8 cellular contexts compared by ENCODE assay signal in genomic region chr2:48589170-48589767, GRCh38. TPM values are rescaled to one million over a fixed set of nuclear protein-coding genes. Genes with fewer than 3 reads are reported as not detected.
DNase-seq lines count a peak whose midpoint lies in the region; ATAC-seq and TF ChIP-seq lines count a peak whose summit lies in the region.

No MANE protein-coding gene starts in this region.

- peaks cover 21% of the 10 kb centered on the region for H3K4me1 Mint-ChIP-seq in GM23338
- peaks cover 0 to 5% of the 10 kb centered on the region in 2 donors for H3K4me1 Mint-ChIP-seq in natural killer cell treated with Interleukin-12 subunit alpha and Interleukin-12 subunit beta and Interleukin-15 and Interleukin-18, amount 100 ng/mL, for 72 hours (ENCODE audit: low read depth in 2 of 2)

- no peak overlapping the region for H3K27ac Mint-ChIP-seq in GM23338
- H3K27ac Mint-ChIP-seq in natural killer cell treated with Interleukin-12 subunit alpha and Interleukin-12 subunit beta and Interleukin-15 and Interleukin-18, amount 100 ng/mL, for 72 hours, result no peak overlapping the region

- CTCF ChIA-PET in PC-9 (lab: Charles Lee), result no interaction called here

- ATAC-seq in GM23338 (no peak), GM21528 (IDR thresholded peaks at IDR 0.05; ENCODE audit: low FRiP score, unreplicated experiment) (no peak)
- no peak for ATAC-seq in natural killer cell treated with Interleukin-12 subunit alpha and Interleukin-12 subunit beta and Interleukin-15 and Interleukin-18, amount 100 ng/mL, for 72 hours

- H3K9me2 ChIP-seq in GM23338 (ENCODE audit: insufficient read depth) (no peaks in the 10 kb centered on the region), PC-9 (ENCODE audit: insufficient read depth) (no peaks in the 10 kb centered on the region)

- no peaks in the 10 kb centered on the region for H3K79me2 ChIP-seq in GM23338 (replicated peaks; ENCODE audit: insufficient read depth)
- no peaks in the 10 kb centered on the region for H3K79me2 ChIP-seq in PC-9 (ENCODE audit: low read depth)

- peak; percentile 40 to 62 for DNase-seq in AML-193 (lab: John Stamatoyannopoulos, UW)
- DNase-seq in GM23338 (ENCODE audit: low spot score), result peak; percentile 62
- peak in 1 of 2 experiments; percentile 43 for DNase-seq in PC-9
- peak; percentile 38 for DNase-seq in epidermal melanocyte (ENCODE audit: insufficient read length, low spot score)
- DNase-seq in occipital lobe (lab: John Stamatoyannopoulos, UW), result peak; percentile 9
- no peak for DNase-seq in mesenteric fat pad (ENCODE audit: low spot score)
- no peak for DNase-seq in natural killer cell treated with Interleukin-12 subunit alpha and Interleukin-12 subunit beta and Interleukin-15 and Interleukin-18, amount 100 ng/mL, for 72 hours (ENCODE audit: low spot score)

- H3K4me3 ChIP-seq in GM23338 (no peak overlapping the region), PC-9 (no peak overlapping the region)

- H3K36me3 ChIP-seq in GM23338 (ENCODE audit: insufficient read depth) (no peaks in the 10 kb centered on the region), PC-9 (ENCODE audit: low read depth) (no peaks in the 10 kb centered on the region)

- TF ChIP-seq CTCF in GM23338 (conservative IDR thresholded peaks at IDR 0.05; ENCODE audit: low read depth in 2 of 2) (peak; percentile 81 to 97), PC-9 (conservative IDR thresholded peaks at IDR 0.05) (peak; percentile 95)

- H3K36me3 Mint-ChIP-seq in GM23338 (ENCODE audit: low read depth), result peaks cover 5% of the 10 kb centered on the region; the same call in 1 of the 3 replicates
- no peaks in the 10 kb centered on the region for H3K36me3 Mint-ChIP-seq in natural killer cell treated with Interleukin-12 subunit alpha and Interleukin-12 subunit beta and Interleukin-15 and Interleukin-18, amount 100 ng/mL, for 72 hours

- no peaks in the 10 kb centered on the region for H3K9me3 ChIP-seq in PC-9 (ENCODE audit: insufficient read depth, low read depth)

- H3K4me2 ChIP-seq in GM23338, result no peak overlapping the region
- H3K4me2 ChIP-seq in PC-9, result no peak overlapping the region

- H3K27me3 Mint-ChIP-seq in GM23338 (ENCODE audit: insufficient read depth, low read depth, poor library complexity), result no peaks in the 10 kb centered on the region
- H3K27me3 Mint-ChIP-seq in natural killer cell treated with Interleukin-12 subunit alpha and Interleukin-12 subunit beta and Interleukin-15 and Interleukin-18, amount 100 ng/mL, for 72 hours, result peaks cover 5 to 21% of the 10 kb centered on the region in 2 donors

- intact Hi-C loops in PC-9 (cut with micrococcal nuclease; ENCODE audit: unreplicated experiment), result loop anchor here (1.0 to 10.0 kb wide), 3 partner anchors 114 to 732 kb away; no protein-coding TSS in a partner anchor

- no peaks in the 10 kb centered on the region for H3K27me3 ChIP-seq in GM23338 (ENCODE audit: insufficient read depth)
- no peaks in the 10 kb centered on the region for H3K27me3 ChIP-seq in PC-9 (ENCODE audit: insufficient read depth, low read depth)

- BruUV-seq in PC-9 (replicated peaks; lab: Mats Ljungman, UMichigan), result no TSS peak

- H3K4me1 ChIP-seq in GM23338 (ENCODE audit: insufficient read depth) (peaks cover 7% of the 10 kb centered on the region; the same call in 1 of the 2 replicates), PC-9 (replicated peaks; ENCODE audit: insufficient read depth) (no peaks in the 10 kb centered on the region)

- POLR2A ChIA-PET in PC-9 (lab: Charles Lee; ENCODE audit: unreplicated experiment), result no interaction called here

- H3F3A ChIP-seq in GM23338 (replicated peaks; ENCODE audit: low read depth) (no peaks in the 10 kb centered on the region), PC-9 (ENCODE audit: insufficient read depth, low read depth) (no peaks in the 10 kb centered on the region)

- H2AFZ ChIP-seq in GM23338, result no peak overlapping the region
- H2AFZ ChIP-seq in PC-9, result no peak overlapping the region

- H3K9me3 Mint-ChIP-seq in GM23338, result no peaks in the 10 kb centered on the region
- H3K9me3 Mint-ChIP-seq in natural killer cell treated with Interleukin-12 subunit alpha and Interleukin-12 subunit beta and Interleukin-15 and Interleukin-18, amount 100 ng/mL, for 72 hours, result no peaks in the 10 kb centered on the region

- no peak overlapping the region for H3K27ac ChIP-seq in GM23338 (ENCODE audit: low read depth)
- no peak overlapping the region for H3K27ac ChIP-seq in PC-9

- H3K4me3 Mint-ChIP-seq in GM23338, result no peak overlapping the region
- no peak overlapping the region for H3K4me3 Mint-ChIP-seq in natural killer cell treated with Interleukin-12 subunit alpha and Interleukin-12 subunit beta and Interleukin-15 and Interleukin-18, amount 100 ng/mL, for 72 hours

- H4K20me1 ChIP-seq in GM23338 (replicated peaks; ENCODE audit: insufficient read depth), result no peaks in the 10 kb centered on the region
- H4K20me1 ChIP-seq in PC-9 (ENCODE audit: insufficient read depth), result no peaks in the 10 kb centered on the region

TF ChIP-seq in GM23338, 12 proteins besides CTCF, POLR2A, EP300 and RAD21 (continues in another document):
- TF ChIP-seq NANOG (IDR thresholded peaks at IDR 0.05; ENCODE audit: borderline replicate concordance) (no peak), JUNB (IDR thresholded peaks at IDR 0.05; ENCODE audit: unreplicated experiment) (no peak), REST (IDR thresholded peaks at IDR 0.05; ENCODE audit: unreplicated experiment) (no peak), EZH2 (IDR thresholded peaks at IDR 0.05; ENCODE audit: low read depth, unreplicated experiment) (no peak)

RNA-seq across cellular contexts. Expression of gene GTF2A1L, which starts 28.4 kb away (rescaled TPM):
- 0.94 and 2.8 TPM in 2 replicates for total RNA-seq in GM23338 (2014; rRNA removed; shearing (Covaris generic))
- polyA plus RNA-seq in GM23338 (2016; fragmentation: Nextera tagmentation; extraction: Ambion mirVana), result 0.65 and 0.85 TPM in 2 replicates
- total RNA-seq in PC-9 (2021), result not detected in 2 replicates
- total RNA-seq in occipital lobe, result 6.9 TPM
- not detected for total RNA-seq in mesenteric fat pad
- total RNA-seq in natural killer cell treated with Interleukin-12 subunit alpha and Interleukin-12 subunit beta and Interleukin-15 and Interleukin-18, amount 100 ng/mL, for 72 hours, result not detected

RNA-seq across cellular contexts. Expression of gene STON1, which starts 59.3 kb away (rescaled TPM):
- 14.4 and 14.9 TPM in 2 replicates for total RNA-seq in GM23338 (2014; rRNA removed; shearing (Covaris generic))
- 5.4 and 5.5 TPM in 2 replicates for polyA plus RNA-seq in GM23338 (2016; fragmentation: Nextera tagmentation; extraction: Ambion mirVana)
- total RNA-seq in PC-9 (2021), result 1.4 and 1.7 TPM in 2 replicates
- 9.4 TPM for total RNA-seq in occipital lobe
- 163 TPM for total RNA-seq in mesenteric fat pad
- total RNA-seq in natural killer cell treated with Interleukin-12 subunit alpha and Interleukin-12 subunit beta and Interleukin-15 and Interleukin-18, amount 100 ng/mL, for 72 hours, result 1 to 10 TPM; 1.3 to 2.0 TPM

Comparison
In these comparisons a context has a peak if more than half of its experiments do, and no peak if none do; other contexts are left out.
1. DNase-seq: peak in AML-193 (2 of 2), GM23338 (single experiment), epidermal melanocyte (single experiment) and occipital lobe (single experiment); none in mesenteric fat pad (single experiment) and natural killer cell treated with Interleukin-12 subunit alpha and Interleukin-12 subunit beta and Interleukin-15 and Interleukin-18, amount 100 ng/mL, for 72 hours (single experiment).
2. RNA of gene STON1, which starts 59.3 kb away (total RNA-seq): 163 TPM in mesenteric fat pad (single experiment); 14.4 to 14.9 TPM in GM23338, 9.4 TPM in occipital lobe (single experiment), 1.3 to 2.0 TPM in natural killer cell treated with Interleukin-12 subunit alpha and Interleukin-12 subunit beta and Interleukin-15 and Interleukin-18, amount 100 ng/mL, for 72 hours and 1.4 to 1.7 TPM in PC-9; every median in the first group is over 10 times any median in the second.